In the genomic region with DNA sequence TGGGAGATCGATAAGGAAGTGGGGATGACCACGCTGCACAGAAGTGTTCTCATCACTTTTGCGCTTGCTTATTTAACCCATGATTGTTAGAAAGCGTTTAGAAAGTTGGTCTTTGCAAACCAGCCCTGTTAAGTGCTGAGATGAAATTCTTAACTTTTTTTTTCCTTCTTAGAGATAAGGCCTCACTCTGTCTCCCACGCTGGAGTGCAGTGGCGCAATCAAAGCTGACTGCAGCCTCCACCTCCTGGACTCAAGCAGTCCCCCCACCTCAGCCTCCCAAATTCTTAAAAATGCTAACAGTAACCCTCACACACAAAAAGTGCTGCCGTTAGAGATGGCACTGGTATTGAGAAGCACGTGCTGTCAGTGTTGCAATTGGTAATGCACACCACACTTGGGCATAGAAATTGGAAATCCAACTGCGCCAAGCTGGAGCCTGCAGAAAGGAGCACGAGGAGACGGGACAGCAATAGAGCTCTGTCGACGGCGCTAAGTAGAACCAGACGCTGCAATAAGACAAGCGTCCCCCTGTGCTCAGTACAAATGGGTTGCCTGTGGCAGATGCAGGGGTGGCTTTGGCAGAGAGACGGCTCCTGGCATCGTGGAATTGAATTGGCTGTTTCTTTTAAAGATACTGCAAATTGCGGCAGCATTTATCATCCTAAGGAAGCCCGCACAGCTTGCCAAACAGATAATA, we compare ENCODE assay signal across 20 cellular contexts.
"Had no signal": no experiment of that assay in that cellular context is flagged by ENCODE, and none has a peak within 500 bp of the region (broad histone marks: within the 10 kb centered on the region; RNA-seq: fewer than 3 reads in every experiment).

No MANE protein-coding gene starts in this region.

- H3K4me3 Mint-ChIP-seq: activated CD4-positive, alpha-beta memory T cell treated with anti-CD3 and anti-CD28 coated beads for 36 hours; activated naive CD8-positive, alpha-beta T cell treated with anti-CD3 and anti-CD28 coated beads, Interleukin-2, amount 10 ng/mL, durations not matched to agents 7 days and 5 days; activated T-cell treated with anti-CD3 and anti-CD28 coated beads, Interleukin-2, amount 50 U/mL, for 4 hours; central memory CD8-positive, alpha-beta T cell; dendritic cell treated with granulocyte-macrophage colony-stimulating factor and Interleukin-4, amounts not matched to agents 40 ng/mL and 50 ng/mL, for 4 days; endodermal cell; nephron progenitor cell had no signal

- H3K4me3 ChIP-seq: heart left ventricle, left ventricle myocardium inferior, pancreas, SJSA1 had no signal

- DNase-seq: activated CD4-positive, alpha-beta memory T cell treated with anti-CD3 and anti-CD28 coated beads for 36 hours; activated CD4-positive, alpha-beta T cell treated with anti-CD3 and anti-CD28 coated beads for 1 hour; activated gamma-delta T cell treated with Interleukin-2 at 50 U/mL for 16 hours; activated naive CD8-positive, alpha-beta T cell treated with anti-CD3 and anti-CD28 coated beads, Interleukin-2, amount 10 ng/mL, durations not matched to agents 7 days and 5 days; activated T-cell treated with anti-CD3 and anti-CD28 coated beads, Interleukin-2, amount 50 U/mL, for 4 hours; endodermal cell; erythroblast; foreskin fibroblast; heart left ventricle; islet precursor cell; left ventricle myocardium inferior; mesenchymal stem cell; nephron progenitor cell; pancreas; small intestine; T-helper 9 cell; trophoblast cell had no signal

- H3K27me3 Mint-ChIP-seq: activated CD4-positive, alpha-beta memory T cell treated with anti-CD3 and anti-CD28 coated beads for 36 hours; activated naive CD8-positive, alpha-beta T cell treated with anti-CD3 and anti-CD28 coated beads, Interleukin-2, amount 10 ng/mL, durations not matched to agents 7 days and 5 days; central memory CD8-positive, alpha-beta T cell; dendritic cell treated with granulocyte-macrophage colony-stimulating factor and Interleukin-4, amounts not matched to agents 40 ng/mL and 50 ng/mL, for 4 days had no signal

- H3K36me3 Mint-ChIP-seq: activated CD4-positive, alpha-beta memory T cell treated with anti-CD3 and anti-CD28 coated beads for 36 hours; activated naive CD8-positive, alpha-beta T cell treated with anti-CD3 and anti-CD28 coated beads, Interleukin-2, amount 10 ng/mL, durations not matched to agents 7 days and 5 days had no signal

- ATAC-seq: activated T-cell treated with anti-CD3 and anti-CD28 coated beads, Interleukin-2, amount 50 U/mL, for 4 hours; pancreas had no signal

- H3K27ac ChIP-seq: heart left ventricle, left ventricle myocardium inferior, pancreas, SJSA1 had no signal

- H3K4me1 Mint-ChIP-seq: nephron progenitor cell had no signal

- H3K27ac Mint-ChIP-seq: activated CD4-positive, alpha-beta memory T cell treated with anti-CD3 and anti-CD28 coated beads for 36 hours; activated naive CD8-positive, alpha-beta T cell treated with anti-CD3 and anti-CD28 coated beads, Interleukin-2, amount 10 ng/mL, durations not matched to agents 7 days and 5 days; dendritic cell treated with granulocyte-macrophage colony-stimulating factor and Interleukin-4, amounts not matched to agents 40 ng/mL and 50 ng/mL, for 4 days; endodermal cell had no signal

- H3K9me3 Mint-ChIP-seq: activated CD4-positive, alpha-beta memory T cell treated with anti-CD3 and anti-CD28 coated beads for 36 hours; activated naive CD8-positive, alpha-beta T cell treated with anti-CD3 and anti-CD28 coated beads, Interleukin-2, amount 10 ng/mL, durations not matched to agents 7 days and 5 days; activated T-cell treated with anti-CD3 and anti-CD28 coated beads, Interleukin-2, amount 50 U/mL, for 4 hours; central memory CD8-positive, alpha-beta T cell; dendritic cell treated with granulocyte-macrophage colony-stimulating factor and Interleukin-4, amounts not matched to agents 40 ng/mL and 50 ng/mL, for 4 days had no signal
